ENCODE assay signal across 8 cellular contexts in the genomic region with DNA sequence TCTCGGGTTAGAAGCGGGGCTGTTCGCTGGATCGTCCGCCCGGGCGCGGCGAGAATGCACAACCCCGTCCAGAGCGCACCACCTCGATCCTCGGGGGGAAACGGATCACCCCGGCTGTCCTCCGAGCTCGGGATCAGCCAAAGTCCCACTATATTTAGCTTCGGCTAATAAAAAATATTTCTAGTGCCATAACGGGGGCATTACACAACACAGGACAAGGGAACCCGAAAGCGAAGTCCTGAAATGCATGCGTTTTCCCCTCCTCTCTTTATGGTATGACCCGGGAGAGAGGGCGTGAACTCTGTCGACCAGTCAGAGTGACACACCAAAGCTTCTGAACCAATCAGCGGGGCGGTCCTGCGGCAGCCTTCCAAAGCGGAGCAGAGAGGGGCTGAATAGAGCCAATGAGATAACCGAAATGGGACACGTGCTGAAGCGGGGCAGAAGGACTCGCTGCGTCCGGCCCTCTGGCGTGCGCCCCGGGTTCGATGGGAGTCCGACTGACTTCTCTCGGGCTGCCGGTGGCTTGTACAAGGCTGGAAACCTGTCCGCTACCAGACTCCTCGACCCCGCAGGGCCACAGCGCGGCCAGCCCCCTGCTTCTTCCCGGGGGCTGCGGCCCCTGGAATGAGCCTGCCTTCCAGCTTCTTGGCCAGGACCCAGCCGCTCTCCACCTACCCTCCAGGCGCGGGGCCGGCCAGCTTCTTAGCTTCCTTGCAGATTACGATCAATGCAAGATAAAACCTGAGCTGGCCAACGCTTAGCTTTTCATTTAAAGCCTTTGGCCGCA.
DNase-seq lines count a peak whose midpoint lies in the region; ATAC-seq lines count a peak whose summit lies in the region.

A gene with protein sequence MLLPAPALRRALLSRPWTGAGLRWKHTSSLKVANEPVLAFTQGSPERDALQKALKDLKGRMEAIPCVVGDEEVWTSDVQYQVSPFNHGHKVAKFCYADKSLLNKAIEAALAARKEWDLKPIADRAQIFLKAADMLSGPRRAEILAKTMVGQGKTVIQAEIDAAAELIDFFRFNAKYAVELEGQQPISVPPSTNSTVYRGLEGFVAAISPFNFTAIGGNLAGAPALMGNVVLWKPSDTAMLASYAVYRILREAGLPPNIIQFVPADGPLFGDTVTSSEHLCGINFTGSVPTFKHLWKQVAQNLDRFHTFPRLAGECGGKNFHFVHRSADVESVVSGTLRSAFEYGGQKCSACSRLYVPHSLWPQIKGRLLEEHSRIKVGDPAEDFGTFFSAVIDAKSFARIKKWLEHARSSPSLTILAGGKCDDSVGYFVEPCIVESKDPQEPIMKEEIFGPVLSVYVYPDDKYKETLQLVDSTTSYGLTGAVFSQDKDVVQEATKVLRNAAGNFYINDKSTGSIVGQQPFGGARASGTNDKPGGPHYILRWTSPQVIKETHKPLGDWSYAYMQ (minus strand): TSS at position 33 of the 790 bp plus-strand sequence. CDS start 32 bp downstream, at position 1.

- H3K4me2 ChIP-seq in BLaER1 treated with 17β-estradiol and CSF1 and Interleukin-3, amounts not matched to agents 10 nM and 100 nM, result peak within 1 kb of the TSS; percentile 86 to 98 (median 94)

- H4K20me1 ChIP-seq in BLaER1 treated with 17β-estradiol and CSF1 and Interleukin-3, amounts not matched to agents 10 nM and 100 nM, result peaks cover 0 to 17% (median 7%) of the 10 kb centered on the region in 11 experiments; a peak in 7 of 22 replicates

- H3K4me3 ChIP-seq in BLaER1 treated with 17β-estradiol and CSF1 and Interleukin-3, amounts not matched to agents 10 nM and 100 nM, result peak within 1 kb of the TSS; percentile 75 to 95 (median 89)

- peaks cover 0 to 9% (median 2%) of the 10 kb centered on the region in 11 experiments; a peak in 9 of 22 replicates for H3K36me3 ChIP-seq in BLaER1 treated with 17β-estradiol and CSF1 and Interleukin-3, amounts not matched to agents 10 nM and 100 nM

- H3K9ac ChIP-seq in BLaER1 treated with 17β-estradiol and CSF1 and Interleukin-3, amounts not matched to agents 10 nM and 100 nM, result peak within 1 kb of the TSS; percentile 84 to 97 (median 90)

- peaks cover 56 to 84% (median 81%) of the 10 kb centered on the region in 10 experiments for H3K4me1 ChIP-seq in BLaER1 treated with 17β-estradiol and CSF1 and Interleukin-3, amounts not matched to agents 10 nM and 100 nM

- H3K27me3 ChIP-seq in BLaER1 treated with 17β-estradiol and CSF1 and Interleukin-3, amounts not matched to agents 10 nM and 100 nM, result no peaks in the 10 kb centered on the region
- H3K27me3 ChIP-seq in layer of hippocampus (ENCODE audit: control insufficient read depth, insufficient read depth, low read length), result no peaks in the 10 kb centered on the region

- peak; percentile 94 to 95 for DNase-seq in NCI-H526 (lab: John Stamatoyannopoulos, UW)
- DNase-seq in activated CD4-positive, alpha-beta T cell treated with anti-CD3 and anti-CD28 coated beads, Interleukin-2, amount 50 U/mL, for 1 hour, result peak; percentile 89
- peak; percentile 84 for DNase-seq in cortex of kidney (lab: John Stamatoyannopoulos, UW)
- peak; percentile 67 to 88 (median 86) for DNase-seq in stimulated activated CD4-positive, alpha-beta T cell treated with anti-CD3 and anti-CD28 coated beads, Interleukin-1b, Interleukin-23, amount 100 ng/mL, for 24 hours (ENCODE audit: low read depth in 4 of 4, low spot score in 1 of 4)

- ATAC-seq in GM19328 (IDR thresholded peaks at IDR 0.05; ENCODE audit: unreplicated experiment) (peak; percentile 96), HG03469 (IDR thresholded peaks at IDR 0.05; ENCODE audit: unreplicated experiment) (peak; percentile 92)

- peak within 1 kb of the TSS; percentile 89 to 99 (median 95) for H3K27ac ChIP-seq in BLaER1 treated with 17β-estradiol and CSF1 and Interleukin-3, amounts not matched to agents 10 nM and 100 nM
- peak within 1 kb of the TSS; percentile 99 for H3K27ac ChIP-seq in layer of hippocampus (ENCODE audit: low read depth, low read length)

- H3K9me3 ChIP-seq in BLaER1 treated with 17β-estradiol and CSF1 and Interleukin-3, amounts not matched to agents 10 nM and 100 nM (replicated peaks in 1 of 11), result no peaks in the 10 kb centered on the region

Comparison
In these comparisons a context has a peak if more than half of its experiments do, and no peak if none do; other contexts are left out.
1. Peak in every context shown above with its lines: DNase-seq, ATAC-seq, H3K4me3 ChIP-seq and H3K27ac ChIP-seq.